ENCODE assay signal across 7 cellular contexts in genomic region chr10:47340613-47341170, GRCh38. TPM values are rescaled to one million over a fixed set of nuclear protein-coding genes. Genes with fewer than 3 reads are reported as not detected.
DNase-seq lines count a peak whose midpoint lies in the region; ATAC-seq and TF ChIP-seq lines count a peak whose summit lies in the region.

No MANE protein-coding gene starts in this region.

- no peaks in the 10 kb centered on the region for H3K27me3 ChIP-seq in mammary epithelial cell (ENCODE audit: insufficient read depth, low read length)

- H3K4me1 ChIP-seq in mammary epithelial cell (ENCODE audit: insufficient read depth, low read length) = no peaks in the 10 kb centered on the region

- no peak overlapping the region for H3K4me3 ChIP-seq in mammary epithelial cell (replicated peaks in 1 of 3; ENCODE audit: insufficient read depth in 1 of 3, low read depth in 2 of 3, low read length in 3 of 3)

- no TSS peak for BruUV-seq in mammary epithelial cell (replicated peaks; lab: Mats Ljungman, UMichigan)

- DNase-seq in GM10248 (ENCODE audit: extremely low spot score) (peak; percentile 77), HuH-7 (ENCODE audit: low spot score) (peak; percentile 81), mammary epithelial cell (peak; percentile 47), kidney tubule cell (ENCODE audit: low spot score) (peak; percentile 68)
- DNase-seq in stimulated activated CD4-positive, alpha-beta T cell treated with anti-CD3 and anti-CD28 coated beads, Interleukin-4, amount 100 ng/mL, for 24 hours = peak; percentile 74

- POLR2A ChIA-PET in GM10248 (lab: Yijun Ruan, JAX) = no interaction called here

- in situ Hi-C loops in mammary epithelial cell (cut with MboI; ENCODE audit: low sequenced_read_pairs in 2 of 2) = no loop called here

- peak; percentile 94 for TF ChIP-seq CTCF in GM10248 (IDR thresholded peaks at IDR 0.05; ENCODE audit: control extremely low read depth, extremely low read depth, low read depth, missing control alignments)
- peak; percentile 91 for TF ChIP-seq CTCF in VCaP (conservative IDR thresholded peaks at IDR 0.05)
- peak; percentile 90 to 99 for TF ChIP-seq CTCF in mammary epithelial cell (conservative IDR thresholded peaks at IDR 0.05 in 1 of 2, IDR thresholded peaks at IDR 0.05 in 1 of 2; ENCODE audit: extremely low read depth in 1 of 2, insufficient read depth in 1 of 2, low read depth in 1 of 2, low read length in 2 of 2)

- H2AFZ ChIP-seq in mammary epithelial cell (ENCODE audit: low read depth, low read length) = no peak overlapping the region

- no peak for ATAC-seq in HG02642 (IDR thresholded peaks at IDR 0.05; ENCODE audit: poor library complexity, unreplicated experiment)

- CTCF ChIA-PET in GM10248 (lab: Yijun Ruan, JAX) = interaction anchor here (0.6 to 3.9 kb wide), 24 partner anchors 9 to 340 kb away, joined by 3 to 18 read pairs (median 4); partner anchors contain the start of gene GDF2
- CTCF ChIA-PET in mammary epithelial cell (lab: Charles Lee; ENCODE audit: low non-redundant PET) = interaction anchor here (0.6 to 0.7 kb wide), 4 partner anchors 11 to 216 kb away, joined by 3 to 5 read pairs (median 4); no protein-coding TSS in a partner anchor

- no peaks in the 10 kb centered on the region for H3K9me3 ChIP-seq in mammary epithelial cell (replicated peaks; ENCODE audit: insufficient read depth, low read length)

- H4K20me1 ChIP-seq in mammary epithelial cell (ENCODE audit: insufficient read depth, low read length) = no peaks in the 10 kb centered on the region

- H3K27ac ChIP-seq in VCaP (no peak overlapping the region), mammary epithelial cell (ENCODE audit: insufficient read depth, low read depth, low read length) (no peak overlapping the region)

- intact Hi-C loops in mammary epithelial cell (cut with micrococcal nuclease) = loop anchor here (1.0 kb wide), 2 partner anchors 293 to 316 kb away; no protein-coding TSS in a partner anchor

- WGBS in mammary epithelial cell (ENCODE audit: low coverage, missing lambda C conversion rate) = 68% methylated on average over 5 of the region's 5 CpGs

- H3K9ac ChIP-seq in mammary epithelial cell (ENCODE audit: insufficient read depth, low read length) = no peak overlapping the region

- H3K79me2 ChIP-seq in mammary epithelial cell (ENCODE audit: insufficient read depth, low read length) = no peaks in the 10 kb centered on the region

- no peaks in the 10 kb centered on the region for H3K36me3 ChIP-seq in mammary epithelial cell (ENCODE audit: insufficient read depth, low read length)

- H3K4me2 ChIP-seq in mammary epithelial cell (ENCODE audit: insufficient read depth, low read depth, low read length) = no peak overlapping the region

- dilution Hi-C loops in mammary epithelial cell (cut with HindIII; ENCODE audit: low sequenced_read_pairs) = no loop called here

RNA-seq across cellular contexts. Expression of gene RBP3, which starts 7.5 kb away (rescaled TPM):
- total RNA-seq in mammary epithelial cell = not detected
- polyA plus RNA-seq in mammary epithelial cell = not detected
- polyA minus RNA-seq in mammary epithelial cell = not detected

RNA-seq across cellular contexts. Expression of gene GDF2, which starts 18.4 kb away (rescaled TPM):
- total RNA-seq in mammary epithelial cell = not detected
- polyA plus RNA-seq in mammary epithelial cell = not detected
- not detected for polyA minus RNA-seq in mammary epithelial cell

RNA-seq across cellular contexts. Expression of gene GDF10, which starts 40.7 kb away (rescaled TPM):
- total RNA-seq in mammary epithelial cell = not detected
- not detected for polyA plus RNA-seq in mammary epithelial cell
- polyA minus RNA-seq in mammary epithelial cell = not detected

RNA-seq across cellular contexts. Expression of gene ZNF488, which starts 43.4 kb away (rescaled TPM):
- 1 to 10 TPM in 1 of 2 donors, under 1 TPM in 1; 0.67 to 1.4 TPM for total RNA-seq in mammary epithelial cell
- 3.5 TPM for polyA plus RNA-seq in mammary epithelial cell
- polyA minus RNA-seq in mammary epithelial cell = 5.2 TPM
